In the genomic region with DNA sequence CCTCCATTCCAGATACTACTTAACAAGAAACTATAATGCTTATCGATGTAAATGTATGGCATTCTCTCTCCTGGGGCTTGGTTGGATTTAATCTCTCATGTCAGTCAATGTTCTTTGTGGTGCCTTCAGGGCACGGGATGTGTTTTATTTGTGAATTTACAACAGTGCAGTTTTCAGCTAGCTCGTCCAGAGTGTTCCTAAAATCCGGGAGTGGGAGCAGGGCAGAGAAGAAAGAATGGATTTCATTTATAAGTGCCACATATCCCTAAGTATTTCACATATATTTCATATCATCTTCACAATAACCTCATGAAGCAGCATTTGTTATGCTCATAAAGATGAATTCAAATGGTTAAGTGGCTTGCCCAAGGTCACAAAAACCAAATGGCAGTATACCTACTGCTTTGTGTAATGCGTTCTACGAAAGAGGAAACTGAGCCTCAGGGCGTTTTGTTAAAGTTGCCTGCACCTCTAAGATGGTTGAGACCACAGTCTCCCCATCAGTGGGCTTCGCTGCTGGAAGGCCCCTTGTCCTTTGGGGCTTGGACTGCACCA, we compare ENCODE assay signal across 8 cellular contexts.
DNase-seq lines count a peak whose midpoint lies in the region; ATAC-seq and TF ChIP-seq lines count a peak whose summit lies in the region.

No MANE protein-coding gene starts in this region.

- peaks cover 3% of the 10 kb centered on the region for H3K27me3 Mint-ChIP-seq in activated naive CD4-positive, alpha-beta T cell treated with anti-CD3 and anti-CD28 coated beads for 36 hours (ENCODE audit: low read depth)

- H3K4me3 ChIP-seq in WERI-Rb-1 (ENCODE audit: low read depth, low read length): peak overlapping the region; percentile 90
- peak overlapping the region; percentile 70 for H3K4me3 ChIP-seq in iPS-15b (ENCODE audit: low read depth, low read length)

- no peak for DNase-seq in activated naive CD4-positive, alpha-beta T cell treated with anti-CD3 and anti-CD28 coated beads for 36 hours
- no peak for DNase-seq in activated naive CD4-positive, alpha-beta T cell treated with anti-CD3 and anti-CD28 coated beads, Interleukin-2, amount 50 U/mL, for 16 hours
- DNase-seq in WERI-Rb-1 (no peak), hepatic stellate cell (ENCODE audit: low spot score) (no peak), NOMO-1 treated with DMSO at 0.1 percent for 48 hours (lab: John Stamatoyannopoulos, UW; ENCODE audit: unreplicated experiment) (no peak)

- peak overlapping the region; percentile 96 for H3K4me3 Mint-ChIP-seq in activated naive CD4-positive, alpha-beta T cell treated with anti-CD3 and anti-CD28 coated beads for 36 hours

- no peak for TF ChIP-seq CTCF in WERI-Rb-1 (IDR thresholded peaks at IDR 0.05; ENCODE audit: low read depth, low read length)

- H3K27ac ChIP-seq in WERI-Rb-1 (no peak overlapping the region), temporal lobe (ENCODE audit: low read depth, low read length) (peak overlapping the region; percentile 1)

- no peaks in the 10 kb centered on the region for H3K27me3 ChIP-seq in WERI-Rb-1 (ENCODE audit: insufficient read depth, low read depth, severe bottlenecking)
- peaks cover 6% of the 10 kb centered on the region for H3K27me3 ChIP-seq in iPS-15b (ENCODE audit: control insufficient read depth, insufficient read depth, low read length)

- H3K9me3 ChIP-seq in WERI-Rb-1 (ENCODE audit: severe bottlenecking) (no peaks in the 10 kb centered on the region), iPS-15b (ENCODE audit: control insufficient read depth, insufficient read depth, low read length) (no peaks in the 10 kb centered on the region)

- CTCF ChIA-PET in activated naive CD4-positive, alpha-beta T cell treated with anti-CD3 and anti-CD28 coated beads for 36 hours (lab: Charles Lee): interaction anchor here (0.6 to 5.0 kb wide), 45 partner anchors 8 to 659 kb away, joined by 3 to 66 read pairs (median 4); a partner anchor contains a TSS

- H3K36me3 Mint-ChIP-seq in activated naive CD4-positive, alpha-beta T cell treated with anti-CD3 and anti-CD28 coated beads for 36 hours (ENCODE audit: low read depth): no peaks in the 10 kb centered on the region

- H3K4me1 Mint-ChIP-seq in activated naive CD4-positive, alpha-beta T cell treated with anti-CD3 and anti-CD28 coated beads for 36 hours (ENCODE audit: low read depth): peaks cover 39% of the 10 kb centered on the region

- H3K27ac Mint-ChIP-seq in activated naive CD4-positive, alpha-beta T cell treated with anti-CD3 and anti-CD28 coated beads for 36 hours: peak overlapping the region; percentile 9

- no peaks in the 10 kb centered on the region for H3K9me3 Mint-ChIP-seq in activated naive CD4-positive, alpha-beta T cell treated with anti-CD3 and anti-CD28 coated beads for 36 hours

- intact Hi-C loops in activated naive CD4-positive, alpha-beta T cell treated with anti-CD3 and anti-CD28 coated beads for 36 hours (cut with micrococcal nuclease): loop anchor here (1.0 to 2.0 kb wide), 3 partner anchors 8 to 799 kb away; a partner anchor contains a TSS

- peaks cover 23% of the 10 kb centered on the region for H3K4me1 ChIP-seq in iPS-15b (ENCODE audit: control insufficient read depth, insufficient read depth, low read length)

- H3K9ac ChIP-seq in iPS-15b (ENCODE audit: low read depth, low read length): no peak overlapping the region

- 0 out of 2 replicates have a peak, but pooled peaks cover 3% of the 10 kb centered on the region for H3K36me3 ChIP-seq in WERI-Rb-1
- no peaks in the 10 kb centered on the region for H3K36me3 ChIP-seq in iPS-15b (ENCODE audit: control insufficient read depth, insufficient read depth, low read length)

- peak; percentile 1 for ATAC-seq in HG03060 (IDR thresholded peaks at IDR 0.05; ENCODE audit: low read depth, unreplicated experiment)
